14 cellular contexts compared by ENCODE assay signal in genomic region chr11:93498099-93499040, GRCh38. TPM values are rescaled to one million over a fixed set of nuclear protein-coding genes. Genes with fewer than 3 reads are reported as not detected.
A peak's percentile ranks its signal among the peaks of the same experiment; 100 is the strongest.
DNase-seq lines count a peak whose midpoint lies in the region; FAIRE-seq and TF ChIP-seq lines count a peak whose summit lies in the region.
"Had no signal": no experiment of that assay in that cellular context is flagged by ENCODE, and none has a peak within 500 bp of the region (broad histone marks: within the 10 kb centered on the region; RNA-seq: fewer than 3 reads in every experiment).

No MANE protein-coding gene starts in this region.

- DNase-seq in H54 (ENCODE audit: insufficient read length, low spot score) (peak; percentile 31), RCC 7860 (ENCODE audit: low spot score) (peak; percentile 38), fibroblast of the aortic adventitia (ENCODE audit: low read depth) (peak; percentile 4), renal cortical epithelial cell (ENCODE audit: low read depth) (peak; percentile 92), mucosa of gallbladder (ENCODE audit: low spot score) (no peak), NCI-H82 (lab: John Stamatoyannopoulos, UW) (no peak), Ammon's horn (ENCODE audit: low spot score) (no peak), cortex of kidney (lab: John Stamatoyannopoulos, UW) (no peak)
- DNase-seq: activated CD4-positive, alpha-beta memory T cell treated with anti-CD3 and anti-CD28 coated beads, Interleukin-2, amount 10 ng/mL, durations not matched to agents 7 days and 5 days; activated naive CD4-positive, alpha-beta T cell treated with anti-CD3 and anti-CD28 coated beads, Interleukin-2, amount 50 U/mL, for 16 hours; effector CD4-positive, alpha-beta T cell; NCI-H187 treated with DMSO at 0.1 percent for 48 hours; T-helper 2 cell had no signal

- no peak overlapping the region for H3K4me3 ChIP-seq in fibroblast of the aortic adventitia (ENCODE audit: low read depth, low read length)

- TF ChIP-seq POLR2A in H54 (IDR thresholded peaks at IDR 0.05; ENCODE audit: low read depth, low read length), result no peak

- TF ChIP-seq CTCF in fibroblast of the aortic adventitia (IDR thresholded peaks at IDR 0.05; ENCODE audit: insufficient read depth, low read length), result no peak

- FAIRE-seq in H54 (lab: Jason Lieb, UNC), result no peak
- peak; percentile 50 for FAIRE-seq in RCC 7860 (lab: Jason Lieb, UNC)
- FAIRE-seq: GM12891 had no signal

RNA-seq across cellular contexts. Expression of gene SMCO4, which starts 44.8 kb away (rescaled TPM):
- 6.7 and 7.3 TPM in 2 replicates for total RNA-seq in fibroblast of the aortic adventitia (ENCODE audit: low replicate concordance)
- total RNA-seq in renal cortical epithelial cell, result 15.6 and 17.5 TPM in 2 replicates
- 62.4 TPM for total RNA-seq in mucosa of gallbladder

Comparison
In these comparisons a context has a peak if more than half of its experiments do, and no peak if none do; other contexts are left out.
1. DNase-seq: peak in H54 (single experiment), RCC 7860 (single experiment), fibroblast of the aortic adventitia (single experiment) and renal cortical epithelial cell (single experiment); none in mucosa of gallbladder (single experiment), NCI-H82 (single experiment), Ammon's horn (single experiment) and cortex of kidney (single experiment).